ENCODE assay signal across 9 cellular contexts in genomic region chr1:91851130-91852010, GRCh38. TPM values are rescaled to one million over a fixed set of nuclear protein-coding genes. Genes with fewer than 3 reads are reported as not detected.
DNase-seq lines count a peak whose midpoint lies in the region; ATAC-seq, FAIRE-seq and TF ChIP-seq lines count a peak whose summit lies in the region.
"Had no signal": no experiment of that assay in that cellular context is flagged by ENCODE, and none has a peak within 500 bp of the region (broad histone marks: within the 10 kb centered on the region; RNA-seq: fewer than 3 reads in every experiment).

No MANE protein-coding gene starts in this region.

- TF ChIP-seq CTCF in body of pancreas (IDR thresholded peaks at IDR 0.05), result no peak
- TF ChIP-seq CTCF in HepG2 (CRISPR knock-in tag; IDR thresholded peaks at IDR 0.05), result no peak
- no peak for TF ChIP-seq CTCF in tibial nerve (IDR thresholded peaks at IDR 0.05)

- no peaks in the 10 kb centered on the region for H3K9me3 ChIP-seq in body of pancreas
- H3K9me3 ChIP-seq in HepG2 (ENCODE audit: low read length), result no peaks in the 10 kb centered on the region
- no peaks in the 10 kb centered on the region for H3K9me3 ChIP-seq in tibial nerve

- H3K36me3 ChIP-seq in body of pancreas (replicated peaks in 1 of 2; ENCODE audit: insufficient read depth in 1 of 2, low read depth in 2 of 2) (no peaks in the 10 kb centered on the region), HepG2 (replicated peaks in 1 of 2; ENCODE audit: control insufficient read depth in 1 of 2, insufficient read depth in 2 of 2, low read length in 2 of 2) (peaks cover 8 to 29% of the 10 kb centered on the region in 2 experiments), tibial nerve (peaks cover 0 to 5% (median 0%) of the 10 kb centered on the region in 3 donors)

- H3K27me3 ChIP-seq in body of pancreas (no peaks in the 10 kb centered on the region), HepG2 (ENCODE audit: control insufficient read depth in 1 of 2, insufficient read depth in 2 of 2, low read length in 2 of 2) (no peaks in the 10 kb centered on the region), tibial nerve (no peaks in the 10 kb centered on the region)

- peaks cover 31% of the 10 kb centered on the region for H3K36me3 Mint-ChIP-seq in effector memory CD8-positive, alpha-beta T cell (ENCODE audit: insufficient read depth)
- H3K36me3 Mint-ChIP-seq: naive B cell had no signal

- peak overlapping the region; percentile 51 for H3K4me2 ChIP-seq in HepG2 (ENCODE audit: low read depth, low read length)

- no peak overlapping the region for H3K9ac ChIP-seq in HepG2 (ENCODE audit: insufficient read depth, low read depth, low read length)

- TF ChIP-seq RAD21 in HepG2 (CRISPR knock-in tag; IDR thresholded peaks at IDR 0.05), result no peak

- no peak for FAIRE-seq in HepG2 (lab: Jason Lieb, UNC)

- H2AFZ ChIP-seq in HepG2 (ENCODE audit: low read length), result no peak overlapping the region

- H3K79me2 ChIP-seq in HepG2 (ENCODE audit: insufficient read depth, low read length), result peaks cover 92% of the 10 kb centered on the region

- peaks cover 23 to 57% of the 10 kb centered on the region in 2 donors for H3K4me1 Mint-ChIP-seq in effector memory CD8-positive, alpha-beta T cell (ENCODE audit: low read depth in 2 of 2)
- H3K4me1 Mint-ChIP-seq: naive B cell had no signal

- H3K4me3 ChIP-seq in body of pancreas (no peak overlapping the region), HepG2 (replicated peaks in 1 of 3; ENCODE audit: insufficient read depth in 1 of 3, low read depth in 2 of 3, low read length in 3 of 3) (no peak overlapping the region), tibial nerve (peak overlapping the region in 3 of 4 donors; percentile 8 to 39 (median 11))

- no TSS peak for BruUV-seq in HepG2 (replicated peaks; lab: Mats Ljungman, UMichigan)

- H3K27ac ChIP-seq in body of pancreas, result peak overlapping the region in 3 of 4 donors; percentile 30 to 72 (median 41)
- peak overlapping the region; percentile 4 for H3K27ac ChIP-seq in HepG2 (ENCODE audit: extremely low read length, insufficient read depth, low read length)
- H3K27ac ChIP-seq in tibial nerve, result peak overlapping the region; percentile 70 to 88 (median 78)

- POLR2A ChIA-PET in HepG2 (lab: Yijun Ruan, JAX), result interaction anchor here (0.8 to 1.6 kb wide), 7 partner anchors 15 to 35 kb away, joined by 3 to 8 read pairs (median 5); partner anchors contain the start of gene TGFBR3

- H3K4me1 ChIP-seq in body of pancreas (peaks cover 50% of the 10 kb centered on the region), HepG2 (ENCODE audit: insufficient read depth, low read length) (peaks cover 68% of the 10 kb centered on the region), tibial nerve (peaks cover 2 to 64% (median 17%) of the 10 kb centered on the region in 4 donors)

- H3K4me3 Mint-ChIP-seq in effector memory CD8-positive, alpha-beta T cell, result peak overlapping the region in 1 of 2 donors; percentile 8
- H3K4me3 Mint-ChIP-seq: naive B cell had no signal

- ATAC-seq in body of pancreas, result peak; percentile 77
- ATAC-seq in HepG2, result peak; percentile 80
- no peak for ATAC-seq in effector memory CD8-positive, alpha-beta T cell (replicated peaks)
- ATAC-seq in HG02852 (IDR thresholded peaks at IDR 0.05; ENCODE audit: unreplicated experiment), result no peak
- no peak for ATAC-seq in GM21528 (IDR thresholded peaks at IDR 0.05; ENCODE audit: low FRiP score, unreplicated experiment)

- TF ChIP-seq EP300 in HepG2 (IDR thresholded peaks at IDR 0.05; ENCODE audit: low read depth in 2 of 2, low read length in 2 of 2) (no peak), HepG2 (CRISPR knock-in tag; IDR thresholded peaks at IDR 0.05; ENCODE audit: borderline replicate concordance) (no peak), tibial nerve (IDR thresholded peaks at IDR 0.05) (peak in 1 of 2 donors; percentile 74)

- H3K27me3 Mint-ChIP-seq in effector memory CD8-positive, alpha-beta T cell, result no peaks in the 10 kb centered on the region
- H3K27me3 Mint-ChIP-seq: naive B cell had no signal

- no peaks in the 10 kb centered on the region for H3K9me3 Mint-ChIP-seq in effector memory CD8-positive, alpha-beta T cell

- DNase-seq in NCI-H146 (lab: John Stamatoyannopoulos, UW) (peak; percentile 70), body of pancreas (peak; percentile 69 to 86 (median 85)), HepG2 (ENCODE audit: low spot score) (no peak), tibial nerve (ENCODE audit: low spot score in 2 of 2) (peak; percentile 84 to 86)
- no peak for DNase-seq in stimulated activated naive CD4-positive, alpha-beta T cell treated with Interleukin-2 at 50 U/mL for 16 hours (lab: John Stamatoyannopoulos, UW)
- no peak for DNase-seq in effector memory CD8-positive, alpha-beta T cell
- DNase-seq: naive B cell had no signal

- peak overlapping the region in 1 of 2 donors; percentile 82 for H3K27ac Mint-ChIP-seq in effector memory CD8-positive, alpha-beta T cell
- H3K27ac Mint-ChIP-seq: naive B cell had no signal

- 38 to 39% methylated on average over 13 of the region's 13 CpGs for WGBS in body of pancreas, 2 donors
- 58% methylated on average over 13 of the region's 13 CpGs for WGBS in HepG2 (ENCODE audit: low lambda C conversion rate)
- WGBS in tibial nerve, 2 donors, result 21 to 22% methylated on average over 13 of the region's 13 CpGs

- CTCF ChIA-PET in HepG2 (lab: Yijun Ruan, JAX; ENCODE audit: low intra/inter-chr PET ratio, low total read pairs), result no interaction called here

- intact Hi-C loops in body of pancreas (cut with DNase I) (no loop called here), HepG2 (cut with micrococcal nuclease; ENCODE audit: unreplicated experiment) (no loop called here)

- peaks cover 19% of the 10 kb centered on the region; the same call in 1 of the 2 replicates for H4K20me1 ChIP-seq in HepG2 (ENCODE audit: insufficient read depth, low read length)

- in situ Hi-C loops in HepG2 (cut with HindIII; ENCODE audit: extremely low pct_ligation_motif_present, low pct_unique_long_range_greater_than_20kb), result no loop called here

- TF ChIP-seq POLR2A in body of pancreas (IDR thresholded peaks at IDR 0.05) (no peak), HepG2 (IDR thresholded peaks at IDR 0.05; ENCODE audit: insufficient read depth in 1 of 2, low read depth in 2 of 2, low read length in 2 of 2) (no peak), tibial nerve (IDR thresholded peaks at IDR 0.05) (no peak)

TF ChIP-seq in HepG2, 621 proteins besides CTCF, POLR2A, EP300 and RAD21 (continues in another document):
- TF ChIP-seq ZNF687 (CRISPR knock-in tag; IDR thresholded peaks at IDR 0.05) (peak; percentile 49), FOXM1 (CRISPR knock-in tag; IDR thresholded peaks at IDR 0.05) (no peak)

RNA-seq across cellular contexts. Expression of gene TGFBR3, which starts 34.6 kb away (rescaled TPM):
- total RNA-seq in body of pancreas (10 to 100 TPM; 52.4 to 63.6 TPM), HepG2 (2016; rRNA removed; fragmentation: Illumina TruSeq; extraction: Trizol) (44.8 and 76.5 TPM in 2 replicates), tibial nerve (100 to 1,000 TPM; 116 to 306 (median 171) TPM)
- total RNA-seq in HepG2 (2016; cell fraction: cytosol; rRNA removed; fragmentation: Illumina TruSeq; extraction: Trizol; ENCODE audit: low read depth), result 8.1 TPM in 2 replicates
- 37.2 and 78.5 TPM in 2 replicates for total RNA-seq in HepG2 (2016; cell fraction: insoluble cytoplasmic fraction; rRNA removed; fragmentation: Illumina TruSeq; extraction: Trizol)
- 23.2 and 23.6 TPM in 2 replicates for total RNA-seq in HepG2 (2016; cell fraction: membrane; rRNA removed; fragmentation: Illumina TruSeq; extraction: Trizol)
- total RNA-seq in HepG2 (2016; cell fraction: nucleus; rRNA removed; fragmentation: Illumina TruSeq; extraction: Trizol), result 92.0 and 99.3 TPM in 2 replicates
- polyA plus RNA-seq in HepG2 (2011; rRNA removed), result 146 and 195 TPM in 2 replicates
- 160 and 165 TPM in 2 replicates for polyA plus RNA-seq in HepG2 (2011; cell fraction: cytosol; rRNA removed)
- polyA plus RNA-seq in HepG2 (2011; cell fraction: nucleus; rRNA removed), result 88.3 and 110 TPM in 2 replicates
- polyA plus RNA-seq in HepG2 (2012), result 94.7 and 114 TPM in 2 replicates
- polyA plus RNA-seq in HepG2 (2016; cell fraction: cytosol; fragmentation: Illumina TruSeq; extraction: Trizol; ENCODE audit: low read depth), result 1.5 and 1.6 TPM in 2 replicates
- polyA plus RNA-seq in HepG2 (2016; cell fraction: insoluble cytoplasmic fraction; fragmentation: Illumina TruSeq; extraction: Trizol; ENCODE audit: low read depth), result 26.7 and 28.7 TPM in 2 replicates
- 5.7 and 6.6 TPM in 2 replicates for polyA plus RNA-seq in HepG2 (2016; cell fraction: membrane; fragmentation: Illumina TruSeq; extraction: Trizol; ENCODE audit: low read depth)
- 66.6 and 67.2 TPM in 2 replicates for polyA plus RNA-seq in HepG2 (2016; cell fraction: nucleus; fragmentation: Illumina TruSeq; extraction: Trizol; ENCODE audit: insufficient read depth, low read depth)
- polyA minus RNA-seq in HepG2 (2011; rRNA and poly(A)+ RNA removed; ENCODE audit: low replicate concordance), result 82.3 and 729 TPM in 2 replicates
- polyA minus RNA-seq in HepG2 (2011; cell fraction: cytosol; rRNA and poly(A)+ RNA removed), result 295 and 307 TPM in 2 replicates
- 324 and 354 TPM in 2 replicates for polyA minus RNA-seq in HepG2 (2011; cell fraction: nucleus; rRNA and poly(A)+ RNA removed)

Comparison
In these comparisons a context has a peak if more than half of its experiments do, and no peak if none do; other contexts are left out.
1. DNase-seq: peak in NCI-H146 (single experiment), body of pancreas (4 of 4) and tibial nerve (2 of 2); none in HepG2 (single experiment), stimulated activated naive CD4-positive, alpha-beta T cell treated with Interleukin-2 at 50 U/mL for 16 hours (single experiment) and effector memory CD8-positive, alpha-beta T cell (0 of 3).
2. ATAC-seq: peak in body of pancreas (single experiment) and HepG2 (single experiment); none in effector memory CD8-positive, alpha-beta T cell (single experiment), HG02852 (single experiment) and GM21528 (single experiment).
3. H3K27ac ChIP-seq: peak in every context shown above with its lines; median percentile 78 in tibial nerve; 41 in body of pancreas; 4 in HepG2.
4. H3K4me3 ChIP-seq: peak in tibial nerve (3 of 4); none in body of pancreas (0 of 2) and HepG2 (0 of 3).